In the genomic region with DNA sequence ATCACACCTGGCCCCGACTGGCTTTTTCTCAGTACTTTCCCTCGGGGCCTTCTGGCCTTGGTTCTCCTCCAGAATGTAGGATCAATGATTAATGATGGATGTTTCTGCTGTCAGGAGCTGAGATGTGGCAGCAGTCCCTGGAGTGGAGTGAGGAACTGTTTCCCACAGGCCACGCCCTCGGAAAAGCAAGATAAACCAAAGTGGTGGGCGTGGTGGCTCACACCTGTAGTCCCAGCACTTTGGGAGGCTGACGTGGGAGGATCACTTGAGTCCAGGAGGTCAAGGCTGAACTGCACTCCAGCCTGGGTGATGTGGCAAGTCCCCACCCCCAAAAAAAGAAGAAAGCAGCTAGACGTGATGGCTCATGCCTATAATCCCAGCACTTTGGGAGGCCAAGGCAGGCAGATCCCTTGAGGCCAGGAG, we compare ENCODE assay signal across 23 cellular contexts. TPM values are rescaled to one million over a fixed set of nuclear protein-coding genes. Genes with fewer than 3 reads are reported as not detected.
"Had no signal": no experiment of that assay in that cellular context is flagged by ENCODE, and none has a peak within 500 bp of the region (broad histone marks: within the 10 kb centered on the region; RNA-seq: fewer than 3 reads in every experiment).

No MANE protein-coding gene starts in this region.

- H3K9me3 ChIP-seq: prostate gland had no signal

- H3K27ac Mint-ChIP-seq: activated CD4-positive, alpha-beta memory T cell treated with anti-CD3 and anti-CD28 coated beads, Interleukin-2, amount 10 ng/mL, durations not matched to agents 7 days and 5 days; activated CD8-positive, alpha-beta memory T cell treated with anti-CD3 and anti-CD28 coated beads, Interleukin-2, amount 10 ng/mL, durations not matched to agents 7 days and 5 days; activated naive CD4-positive, alpha-beta T cell treated with anti-CD3 and anti-CD28 coated beads for 36 hours; activated T-helper 2 cell treated with anti-CD3 and anti-CD28 coated beads, Interferon-gamma antibody, Interleukin-2, Interleukin-4, amounts not matched to agents 10 μg/mL and 5 μg/mL and 100 μg/mL, durations not matched to agents 14 hours and 24 hours and 36 hours had no signal

- H3K27ac ChIP-seq: adrenal gland, hepatocyte, prostate gland, SK-N-MC, skin epidermis, stomach, upper lobe of left lung had no signal

- H3K4me1 ChIP-seq: adrenal gland, prostate gland, stomach, upper lobe of left lung had no signal

- ATAC-seq: activated CD8-positive, alpha-beta memory T cell treated with anti-CD3 and anti-CD28 coated beads, Interleukin-2, amount 10 ng/mL, durations not matched to agents 7 days and 5 days; right cardiac atrium had no signal

- H3K36me3 ChIP-seq: adrenal gland, prostate gland, stomach, upper lobe of left lung had no signal

- H3K36me3 Mint-ChIP-seq: activated CD8-positive, alpha-beta memory T cell treated with anti-CD3 and anti-CD28 coated beads, Interleukin-2, amount 10 ng/mL, durations not matched to agents 7 days and 5 days had no signal

- DNase-seq: activated CD4-positive, alpha-beta memory T cell treated with anti-CD3 and anti-CD28 coated beads, Interleukin-2, amount 10 ng/mL, durations not matched to agents 7 days and 5 days; activated CD4-positive, alpha-beta T cell treated with anti-CD3 and anti-CD28 coated beads for 48 hours; activated CD4-positive, CD25-positive, alpha-beta regulatory T cell; activated CD8-positive, alpha-beta memory T cell treated with anti-CD3 and anti-CD28 coated beads, Interleukin-2, amount 10 ng/mL, durations not matched to agents 7 days and 5 days; activated naive CD4-positive, alpha-beta T cell treated with anti-CD3 and anti-CD28 coated beads for 36 hours; activated T-cell treated with anti-CD3 and anti-CD28 coated beads, Interleukin-2, amount 50 U/mL, for 1 hour; adrenal gland; dermis blood vessel endothelial cell; effector memory CD4-positive, alpha-beta T cell; mammary epithelial cell; midbrain; right cardiac atrium; stimulated activated CD4-positive, alpha-beta T cell treated with anti-CD3 and anti-CD28 coated beads, Interleukin-4, amount 100 ng/mL, for 1 hour; stomach; upper lobe of left lung had no signal

- H3K4me3 Mint-ChIP-seq: activated CD4-positive, alpha-beta memory T cell treated with anti-CD3 and anti-CD28 coated beads, Interleukin-2, amount 10 ng/mL, durations not matched to agents 7 days and 5 days; activated CD8-positive, alpha-beta memory T cell treated with anti-CD3 and anti-CD28 coated beads, Interleukin-2, amount 10 ng/mL, durations not matched to agents 7 days and 5 days; activated naive CD4-positive, alpha-beta T cell treated with anti-CD3 and anti-CD28 coated beads for 36 hours; neural crest cell had no signal

- H3K9me3 Mint-ChIP-seq: activated T-helper 2 cell treated with anti-CD3 and anti-CD28 coated beads, Interferon-gamma antibody, Interleukin-2, Interleukin-4, amounts not matched to agents 10 μg/mL and 5 μg/mL and 100 μg/mL, durations not matched to agents 14 hours and 24 hours and 36 hours; neural crest cell had no signal

- H3K27me3 ChIP-seq: adrenal gland, hepatocyte, upper lobe of left lung had no signal

- H3K4me3 ChIP-seq: adrenal gland, hepatocyte, prostate gland, SK-N-MC, skin epidermis, stomach, upper lobe of left lung had no signal

- H3K4me1 Mint-ChIP-seq: activated CD4-positive, alpha-beta memory T cell treated with anti-CD3 and anti-CD28 coated beads, Interleukin-2, amount 10 ng/mL, durations not matched to agents 7 days and 5 days; activated CD8-positive, alpha-beta memory T cell treated with anti-CD3 and anti-CD28 coated beads, Interleukin-2, amount 10 ng/mL, durations not matched to agents 7 days and 5 days; neural crest cell had no signal

RNA-seq across cellular contexts. Expression of gene ANGPTL6, which starts 23.4 kb away (rescaled TPM):
- total RNA-seq: astrocyte, fibroblast of villous mesenchyme, mammary epithelial cell, neural crest cell, right cardiac atrium had no signal
